Comparison of ENCODE assay signal across 8 cellular contexts in the genomic region with DNA sequence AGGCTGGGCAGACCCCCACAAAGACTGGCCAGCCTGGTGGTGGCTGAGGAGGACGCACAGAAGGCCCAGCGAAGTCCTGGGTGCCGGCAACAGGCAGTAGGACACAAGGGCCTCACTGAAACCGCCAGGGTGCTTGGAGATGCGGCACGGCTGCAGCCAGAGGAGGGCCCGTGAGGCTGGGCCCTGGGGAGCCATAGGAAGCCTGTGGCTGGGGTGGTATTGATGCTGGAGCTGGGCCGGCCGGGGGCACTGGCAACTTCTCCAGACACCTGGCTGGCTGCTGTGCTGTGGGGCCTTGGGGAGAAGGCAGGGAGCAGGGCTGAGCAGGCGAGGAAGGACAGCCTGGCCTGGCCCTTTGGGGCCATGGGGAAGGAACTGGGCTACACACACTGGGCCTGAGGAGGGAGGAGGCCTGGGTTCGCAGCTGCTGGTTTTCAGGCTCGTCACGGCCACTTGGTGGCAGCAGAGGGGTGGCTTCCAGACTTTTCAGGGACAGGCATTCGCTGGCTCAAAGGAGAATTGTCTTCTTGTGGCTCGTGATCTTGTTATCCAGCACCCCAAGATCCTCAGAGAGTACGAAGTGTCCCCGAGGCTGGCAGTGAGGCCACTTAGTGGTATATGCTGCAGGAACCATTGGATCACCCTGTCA. TPM values are rescaled to one million over a fixed set of nuclear protein-coding genes. Genes with fewer than 3 reads are reported as not detected.
DNase-seq lines count a peak whose midpoint lies in the region; ATAC-seq and TF ChIP-seq lines count a peak whose summit lies in the region.

No MANE protein-coding gene starts in this region.

- no peaks in the 10 kb centered on the region for H3K36me3 ChIP-seq in Karpas-422 (ENCODE audit: insufficient read depth, low read length)
- H3K36me3 ChIP-seq in ascending aorta = no peaks in the 10 kb centered on the region
- H3K36me3 ChIP-seq in smooth muscle cell (ENCODE audit: low read depth) = no peaks in the 10 kb centered on the region

- TF ChIP-seq CTCF in ascending aorta (IDR thresholded peaks at IDR 0.05) (peak; percentile 33 to 58 (median 52)), smooth muscle cell (IDR thresholded peaks at IDR 0.05; ENCODE audit: borderline replicate concordance, insufficient read depth, poor library complexity, severe bottlenecking) (peak; percentile 51)

- no peak overlapping the region for H3K4me2 ChIP-seq in Karpas-422 (ENCODE audit: low read depth, low read length, poor library complexity, severe bottlenecking)
- H3K4me2 ChIP-seq in smooth muscle cell = no peak overlapping the region

- H3K4me1 ChIP-seq in Karpas-422 (ENCODE audit: low read length) = peaks cover 3% of the 10 kb centered on the region; the same call in 1 of the 2 replicates
- no peaks in the 10 kb centered on the region for H3K4me1 ChIP-seq in ascending aorta
- no peaks in the 10 kb centered on the region for H3K4me1 ChIP-seq in smooth muscle cell (ENCODE audit: low read depth)

- intact Hi-C loops in ascending aorta (cut with DNase I) = loop anchor here (5.0 kb wide), 1 partner anchor 113 kb away; no protein-coding TSS in a partner anchor

- DNase-seq in ELR (ENCODE audit: low read depth) = peak; percentile 56
- DNase-seq in Karpas-422 = peak; percentile 85
- peak; percentile 49 for DNase-seq in T-helper 9 cell
- DNase-seq in ascending aorta (ENCODE audit: low spot score in 2 of 2) = peak in 1 of 2 donors; percentile 69
- DNase-seq in hepatic stellate cell (ENCODE audit: low spot score) = peak; percentile 86
- DNase-seq in smooth muscle cell (lab: John Stamatoyannopoulos, UW; ENCODE audit: unreplicated experiment) = no peak
- DNase-seq in dedifferentiated amniotic fluid mesenchymal stem cell (ENCODE audit: extremely low spot score) = no peak

- H3K4me3 ChIP-seq in Karpas-422 (ENCODE audit: low read length) = no peak overlapping the region
- H3K4me3 ChIP-seq in ascending aorta = no peak overlapping the region
- no peak overlapping the region for H3K4me3 ChIP-seq in smooth muscle cell

- H4K20me1 ChIP-seq in Karpas-422 (ENCODE audit: insufficient read depth, low read depth, low read length) (no peaks in the 10 kb centered on the region), smooth muscle cell (ENCODE audit: low read depth) (no peaks in the 10 kb centered on the region)

- H3K27me3 ChIP-seq in Karpas-422 (ENCODE audit: low read length) (no peaks in the 10 kb centered on the region), ascending aorta (no peaks in the 10 kb centered on the region), smooth muscle cell (ENCODE audit: low read depth) (no peaks in the 10 kb centered on the region)

- no peak overlapping the region for H3K9ac ChIP-seq in Karpas-422 (ENCODE audit: low read length)
- H3K9ac ChIP-seq in smooth muscle cell (ENCODE audit: low read depth) = no peak overlapping the region

- H3F3A ChIP-seq in smooth muscle cell (ENCODE audit: low read depth) = no peaks in the 10 kb centered on the region

- no peak for ATAC-seq in HG02588 (IDR thresholded peaks at IDR 0.05; ENCODE audit: unreplicated experiment)

- WGBS in smooth muscle cell (ENCODE audit: low lambda C conversion rate) = 56% methylated on average over 17 of the region's 17 CpGs

- H2AFZ ChIP-seq in Karpas-422 (ENCODE audit: low read length) (no peak overlapping the region), smooth muscle cell (ENCODE audit: low read depth) (no peak overlapping the region)

- H3K79me2 ChIP-seq in Karpas-422 (ENCODE audit: low read length) = no peaks in the 10 kb centered on the region
- no peaks in the 10 kb centered on the region for H3K79me2 ChIP-seq in smooth muscle cell (ENCODE audit: low read depth)

- H3K27ac ChIP-seq in Karpas-422 (ENCODE audit: low read length) (no peak overlapping the region), ascending aorta (no peak overlapping the region), smooth muscle cell (ENCODE audit: low read depth) (no peak overlapping the region)

- no peaks in the 10 kb centered on the region for H3K9me3 ChIP-seq in Karpas-422 (ENCODE audit: low read length)
- no peaks in the 10 kb centered on the region for H3K9me3 ChIP-seq in ascending aorta
- no peaks in the 10 kb centered on the region for H3K9me3 ChIP-seq in smooth muscle cell (replicated peaks; ENCODE audit: low read depth)

- H3K9me2 ChIP-seq in Karpas-422 (replicated peaks; ENCODE audit: insufficient read depth, low read length) = no peaks in the 10 kb centered on the region

RNA-seq across cellular contexts. Expression of gene ATP2B3, which starts 37.2 kb away (rescaled TPM):
- total RNA-seq in Karpas-422 (2014; rRNA removed; shearing (Covaris generic); ENCODE audit: low replicate concordance) = not detected in 2 replicates
- total RNA-seq in ascending aorta (0.32 TPM), smooth muscle cell (0.22 TPM in 2 replicates)
- 0.05 and 0.31 TPM in 2 replicates for polyA plus RNA-seq in smooth muscle cell

RNA-seq across cellular contexts. Expression of gene CCNQ, which starts 44.3 kb away (rescaled TPM):
- total RNA-seq in Karpas-422 (2014; rRNA removed; shearing (Covaris generic); ENCODE audit: low replicate concordance) = 29.1 and 55.4 TPM in 2 replicates
- total RNA-seq in ascending aorta (52.7 TPM), smooth muscle cell (9.4 and 17.9 TPM in 2 replicates)
- polyA plus RNA-seq in smooth muscle cell = 23.0 and 27.3 TPM in 2 replicates

RNA-seq across cellular contexts. Expression of gene BGN, which starts 59.9 kb away (rescaled TPM):
- not detected in 2 replicates for total RNA-seq in Karpas-422 (2014; rRNA removed; shearing (Covaris generic); ENCODE audit: low replicate concordance)
- total RNA-seq in ascending aorta = 1,387 TPM
- total RNA-seq in smooth muscle cell = 262 and 298 TPM in 2 replicates
- polyA plus RNA-seq in smooth muscle cell = 387 and 621 TPM in 2 replicates

Comparison
In these comparisons a context has a peak if more than half of its experiments do, and no peak if none do; other contexts are left out.
1. DNase-seq: peak in ELR (single experiment), Karpas-422 (single experiment), T-helper 9 cell (single experiment) and hepatic stellate cell (single experiment); none in smooth muscle cell (single experiment) and dedifferentiated amniotic fluid mesenchymal stem cell (single experiment).
2. RNA of gene BGN, which starts 59.9 kb away (total RNA-seq): 1,387 TPM in ascending aorta (single experiment) and 262 to 298 TPM in smooth muscle cell; not detected in Karpas-422; every median in the first group is over 100 times any median in the second.